20 cellular contexts compared by ENCODE assay signal in the genomic region with DNA sequence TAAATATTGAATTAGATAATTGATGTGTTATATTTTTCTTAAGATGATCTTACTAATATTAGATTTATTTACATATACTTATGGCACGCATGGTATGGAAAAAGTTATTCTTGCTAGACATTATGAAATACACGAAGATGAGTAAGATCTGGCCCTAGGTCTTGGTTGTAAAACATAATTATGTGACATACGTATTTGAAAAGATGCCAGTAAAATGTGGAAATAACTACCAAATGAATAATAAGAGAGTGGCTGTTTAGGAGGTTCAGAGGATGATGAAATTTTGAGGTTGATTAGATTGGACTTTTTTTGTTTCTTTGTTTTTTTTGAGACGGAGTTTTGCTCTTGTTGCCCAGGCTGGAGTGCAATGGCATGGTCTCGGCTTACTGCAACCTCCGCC. TPM values are rescaled to one million over a fixed set of nuclear protein-coding genes. Genes with fewer than 3 reads are reported as not detected.
A peak's percentile ranks its signal among the peaks of the same experiment; 100 is the strongest.
DNase-seq lines count a peak whose midpoint lies in the region; ATAC-seq and TF ChIP-seq lines count a peak whose summit lies in the region.
"Had no signal": no experiment of that assay in that cellular context is flagged by ENCODE, and none has a peak within 500 bp of the region (broad histone marks: within the 10 kb centered on the region; RNA-seq: fewer than 3 reads in every experiment).

No MANE protein-coding gene starts in this region.

- POLR2A ChIA-PET in MCF 10A (lab: Yijun Ruan, JAX) = interaction anchor here (1.7 kb wide), 1 partner anchor 30 kb away, joined by 3 read pairs; no protein-coding TSS in a partner anchor
- POLR2A ChIA-PET in RWPE1 (lab: Yijun Ruan, JAX; ENCODE audit: low non-redundant PET) = no interaction called here

- H3K27me3 Mint-ChIP-seq in MCF 10A (ENCODE audit: insufficient read depth, unreplicated experiment) = no peaks in the 10 kb centered on the region

- no peak overlapping the region for H3K4me3 ChIP-seq in breast epithelium
- H3K4me3 ChIP-seq: gastroesophageal sphincter, GM23338, K562, ovary, skin epidermis had no signal

- H3K4me3 Mint-ChIP-seq in MCF 10A (ENCODE audit: unreplicated experiment) = peak overlapping the region; percentile 32
- H3K4me3 Mint-ChIP-seq: activated T-cell treated with anti-CD3 and anti-CD28 coated beads, Interleukin-2, amount 50 U/mL, for 72 hours; GM23338 had no signal

- no peaks in the 10 kb centered on the region for H3K36me3 Mint-ChIP-seq in MCF 10A (ENCODE audit: insufficient read depth, unreplicated experiment)

- TF ChIP-seq CTCF in MCF 10A (IDR thresholded peaks at IDR 0.05; ENCODE audit: unreplicated experiment) (no peak), breast epithelium (IDR thresholded peaks at IDR 0.05) (no peak), RWPE1 (conservative IDR thresholded peaks at IDR 0.05; ENCODE audit: low read depth) (no peak)

- CTCF ChIA-PET in MCF 10A (lab: Yijun Ruan, JAX) (interaction anchor here (2.3 kb wide), 1 partner anchor 77 kb away, joined by 7 read pairs; no protein-coding TSS in a partner anchor), RWPE1 (lab: Yijun Ruan, JAX) (interaction anchor here (1.4 kb wide), 1 partner anchor 20 kb away, joined by 4 read pairs; no protein-coding TSS in a partner anchor)

- no peaks in the 10 kb centered on the region for H3K9me3 Mint-ChIP-seq in MCF 10A (ENCODE audit: unreplicated experiment)
- H3K9me3 Mint-ChIP-seq: activated T-cell treated with anti-CD3 and anti-CD28 coated beads, Interleukin-2, amount 50 U/mL, for 72 hours; GM23338 had no signal

- DNase-seq in MCF 10A (ENCODE audit: unreplicated experiment) (peak; percentile 93), breast epithelium (ENCODE audit: low spot score in 2 of 2) (no peak), RWPE1 (ENCODE audit: low spot score) (peak; percentile 90), fibroblast of gingiva (ENCODE audit: low read depth) (peak; percentile 95), stromal cell of bone marrow (ENCODE audit: low read depth) (peak; percentile 39), T-helper 2 cell (no peak)
- DNase-seq: activated T-cell treated with anti-CD3 and anti-CD28 coated beads, Interleukin-2, amount 50 U/mL, for 72 hours; anterior cingulate cortex; NCI-H1436; NCI-H510A; ovary; stimulated activated naive CD8-positive, alpha-beta T cell treated with anti-CD3 and anti-CD28 coated beads, Interleukin-15, Interleukin-2, amounts not matched to agents 100 U/mL and 50 U/mL, for 24 hours; T1000 had no signal

- no TSS peak for BruUV-seq in MCF 10A (replicated peaks; lab: Mats Ljungman, UMichigan)

- no peaks in the 10 kb centered on the region for H3K27me3 ChIP-seq in breast epithelium
- H3K27me3 ChIP-seq: gastroesophageal sphincter, ovary had no signal

- no peaks in the 10 kb centered on the region for H3K4me1 ChIP-seq in breast epithelium
- H3K4me1 ChIP-seq: gastroesophageal sphincter had no signal

- H3K27ac ChIP-seq in breast epithelium (no peak overlapping the region), RWPE1 (peak overlapping the region; percentile 95)
- H3K27ac ChIP-seq: 22Rv1, gastroesophageal sphincter, ovary, skin epidermis had no signal

- H3K4me1 Mint-ChIP-seq in MCF 10A (ENCODE audit: insufficient read depth, unreplicated experiment) = peaks cover 10% of the 10 kb centered on the region

- no peak for TF ChIP-seq POLR2A in breast epithelium (IDR thresholded peaks at IDR 0.05)

- ATAC-seq in HG02973 (IDR thresholded peaks at IDR 0.05; ENCODE audit: unreplicated experiment) = no peak
- ATAC-seq in HG03457 (IDR thresholded peaks at IDR 0.05; ENCODE audit: unreplicated experiment) = no peak
- ATAC-seq: activated T-cell treated with anti-CD3 and anti-CD28 coated beads, Interleukin-2, amount 50 U/mL, for 72 hours; gastroesophageal sphincter; GM23338; K562; stimulated activated naive CD8-positive, alpha-beta T cell treated with anti-CD3 and anti-CD28 coated beads, Interleukin-15, Interleukin-2, amounts not matched to agents 100 U/mL and 50 U/mL, for 24 hours had no signal

- no peaks in the 10 kb centered on the region for H3K36me3 ChIP-seq in breast epithelium
- H3K36me3 ChIP-seq: ovary had no signal

- H3K27ac Mint-ChIP-seq in MCF 10A (ENCODE audit: low read depth, unreplicated experiment) = no peak overlapping the region
- H3K27ac Mint-ChIP-seq: activated T-cell treated with anti-CD3 and anti-CD28 coated beads, Interleukin-2, amount 50 U/mL, for 72 hours; GM23338 had no signal

- no peaks in the 10 kb centered on the region for H3K9me3 ChIP-seq in breast epithelium
- H3K9me3 ChIP-seq: gastroesophageal sphincter, ovary had no signal

- intact Hi-C loops in MCF 10A (cut with micrococcal nuclease) (no loop called here), breast epithelium (cut with DNase I; ENCODE audit: low total_unique reads) (no loop called here)

RNA-seq across cellular contexts. Expression of gene FANCM, which starts 41.4 kb away (rescaled TPM):
- 5.0 and 6.6 TPM in 2 replicates for total RNA-seq in MCF 10A (2022)
- total RNA-seq in breast epithelium = 10 to 100 TPM in 1 of 3 donors, 1 to 10 TPM in 2; 8.2 to 17.4 (median 8.5) TPM

RNA-seq across cellular contexts. Expression of gene FKBP3, which starts 42.8 kb away (rescaled TPM):
- 61.7 and 62.0 TPM in 2 replicates for total RNA-seq in MCF 10A (2022)
- total RNA-seq in breast epithelium = 10 to 100 TPM; 25.8 to 41.3 (median 41.0) TPM

Comparison
In these comparisons a context has a peak if more than half of its experiments do, and no peak if none do; other contexts are left out.
1. DNase-seq: peak in MCF 10A (single experiment), RWPE1 (single experiment), fibroblast of gingiva (single experiment) and stromal cell of bone marrow (single experiment); none in breast epithelium (0 of 2) and T-helper 2 cell (0 of 5).